Comparison of ENCODE assay signal across 3 cellular contexts in the genomic region with DNA sequence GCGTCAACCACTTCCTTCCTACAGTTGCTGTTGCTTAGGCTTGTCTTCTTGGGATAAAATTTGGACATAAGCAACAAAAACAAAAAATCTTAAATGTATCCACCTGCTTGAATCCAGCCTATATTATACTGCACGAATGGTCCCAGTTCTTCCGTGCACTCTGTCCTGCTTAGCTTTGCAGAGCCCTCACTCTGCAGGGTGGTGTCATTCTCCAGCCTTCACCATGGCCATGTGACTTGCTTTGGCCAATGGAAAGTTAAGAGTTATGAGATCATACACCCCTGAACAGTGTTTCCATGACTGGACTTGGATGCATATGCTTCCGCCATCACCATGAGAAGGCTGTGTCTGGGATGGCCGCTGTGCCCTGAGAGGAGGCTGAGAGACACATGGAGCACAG.
A peak's percentile ranks its signal among the peaks of the same experiment; 100 is the strongest.
TF ChIP-seq lines count a peak whose summit lies in the region.

No MANE protein-coding gene starts in this region.

TF ChIP-seq in GM23338, 12 proteins besides CTCF, POLR2A, EP300 and RAD21 (continues in another document):
- TF ChIP-seq, protein P1, sequence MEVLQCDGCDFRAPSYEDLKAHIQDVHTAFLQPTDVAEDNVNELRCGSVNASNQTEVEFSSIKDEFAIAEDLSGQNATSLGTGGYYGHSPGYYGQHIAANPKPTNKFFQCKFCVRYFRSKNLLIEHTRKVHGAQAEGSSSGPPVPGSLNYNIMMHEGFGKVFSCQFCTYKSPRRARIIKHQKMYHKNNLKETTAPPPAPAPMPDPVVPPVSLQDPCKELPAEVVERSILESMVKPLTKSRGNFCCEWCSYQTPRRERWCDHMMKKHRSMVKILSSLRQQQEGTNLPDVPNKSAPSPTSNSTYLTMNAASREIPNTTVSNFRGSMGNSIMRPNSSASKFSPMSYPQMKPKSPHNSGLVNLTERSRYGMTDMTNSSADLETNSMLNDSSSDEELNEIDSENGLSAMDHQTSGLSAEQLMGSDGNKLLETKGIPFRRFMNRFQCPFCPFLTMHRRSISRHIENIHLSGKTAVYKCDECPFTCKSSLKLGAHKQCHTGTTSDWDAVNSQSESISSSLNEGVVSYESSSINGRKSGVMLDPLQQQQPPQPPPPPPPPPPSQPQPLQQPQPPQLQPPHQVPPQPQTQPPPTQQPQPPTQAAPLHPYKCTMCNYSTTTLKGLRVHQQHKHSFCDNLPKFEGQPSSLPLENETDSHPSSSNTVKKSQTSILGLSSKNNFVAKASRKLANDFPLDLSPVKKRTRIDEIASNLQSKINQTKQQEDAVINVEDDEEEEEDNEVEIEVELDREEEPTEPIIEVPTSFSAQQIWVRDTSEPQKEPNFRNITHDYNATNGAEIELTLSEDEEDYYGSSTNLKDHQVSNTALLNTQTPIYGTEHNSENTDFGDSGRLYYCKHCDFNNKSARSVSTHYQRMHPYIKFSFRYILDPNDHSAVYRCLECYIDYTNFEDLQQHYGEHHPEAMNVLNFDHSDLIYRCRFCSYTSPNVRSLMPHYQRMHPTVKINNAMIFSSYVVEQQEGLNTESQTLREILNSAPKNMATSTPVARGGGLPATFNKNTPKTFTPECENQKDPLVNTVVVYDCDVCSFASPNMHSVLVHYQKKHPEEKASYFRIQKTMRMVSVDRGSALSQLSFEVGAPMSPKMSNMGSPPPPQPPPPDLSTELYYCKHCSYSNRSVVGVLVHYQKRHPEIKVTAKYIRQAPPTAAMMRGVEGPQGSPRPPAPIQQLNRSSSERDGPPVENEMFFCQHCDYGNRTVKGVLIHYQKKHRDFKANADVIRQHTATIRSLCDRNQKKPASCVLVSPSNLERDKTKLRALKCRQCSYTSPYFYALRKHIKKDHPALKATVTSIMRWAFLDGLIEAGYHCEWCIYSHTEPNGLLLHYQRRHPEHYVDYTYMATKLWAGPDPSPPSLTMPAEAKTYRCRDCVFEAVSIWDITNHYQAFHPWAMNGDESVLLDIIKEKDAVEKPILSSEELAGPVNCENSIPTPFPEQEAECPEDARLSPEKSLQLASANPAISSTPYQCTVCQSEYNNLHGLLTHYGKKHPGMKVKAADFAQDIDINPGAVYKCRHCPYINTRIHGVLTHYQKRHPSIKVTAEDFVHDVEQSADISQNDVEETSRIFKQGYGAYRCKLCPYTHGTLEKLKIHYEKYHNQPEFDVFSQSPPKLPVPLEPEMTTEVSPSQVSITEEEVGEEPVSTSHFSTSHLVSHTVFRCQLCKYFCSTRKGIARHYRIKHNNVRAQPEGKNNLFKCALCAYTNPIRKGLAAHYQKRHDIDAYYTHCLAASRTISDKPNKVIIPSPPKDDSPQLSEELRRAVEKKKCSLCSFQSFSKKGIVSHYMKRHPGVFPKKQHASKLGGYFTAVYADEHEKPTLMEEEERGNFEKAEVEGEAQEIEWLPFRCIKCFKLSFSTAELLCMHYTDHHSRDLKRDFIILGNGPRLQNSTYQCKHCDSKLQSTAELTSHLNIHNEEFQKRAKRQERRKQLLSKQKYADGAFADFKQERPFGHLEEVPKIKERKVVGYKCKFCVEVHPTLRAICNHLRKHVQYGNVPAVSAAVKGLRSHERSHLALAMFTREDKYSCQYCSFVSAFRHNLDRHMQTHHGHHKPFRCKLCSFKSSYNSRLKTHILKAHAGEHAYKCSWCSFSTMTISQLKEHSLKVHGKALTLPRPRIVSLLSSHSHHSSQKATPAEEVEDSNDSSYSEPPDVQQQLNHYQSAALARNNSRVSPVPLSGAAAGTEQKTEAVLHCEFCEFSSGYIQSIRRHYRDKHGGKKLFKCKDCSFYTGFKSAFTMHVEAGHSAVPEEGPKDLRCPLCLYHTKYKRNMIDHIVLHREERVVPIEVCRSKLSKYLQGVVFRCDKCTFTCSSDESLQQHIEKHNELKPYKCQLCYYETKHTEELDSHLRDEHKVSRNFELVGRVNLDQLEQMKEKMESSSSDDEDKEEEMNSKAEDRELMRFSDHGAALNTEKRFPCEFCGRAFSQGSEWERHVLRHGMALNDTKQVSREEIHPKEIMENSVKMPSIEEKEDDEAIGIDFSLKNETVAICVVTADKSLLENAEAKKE (CRISPR knock-in tag; IDR thresholded peaks at IDR 0.05): no peak
- TF ChIP-seq POLR2AphosphoS5 (IDR thresholded peaks at IDR 0.05; ENCODE audit: low read depth) (no peak), STAT1 (IDR thresholded peaks at IDR 0.05; ENCODE audit: unreplicated experiment) (no peak), EZH2 (IDR thresholded peaks at IDR 0.05; ENCODE audit: low read depth, unreplicated experiment) (no peak), EZH2phosphoT487 (IDR thresholded peaks at IDR 0.05; ENCODE audit: unreplicated experiment) (no peak), ZNF331 (CRISPR knock-in tag; IDR thresholded peaks at IDR 0.05; ENCODE audit: low read depth) (no peak)

TF ChIP-seq in K562, 482 proteins besides CTCF, POLR2A, EP300 and RAD21:
- TF ChIP-seq, protein P2, sequence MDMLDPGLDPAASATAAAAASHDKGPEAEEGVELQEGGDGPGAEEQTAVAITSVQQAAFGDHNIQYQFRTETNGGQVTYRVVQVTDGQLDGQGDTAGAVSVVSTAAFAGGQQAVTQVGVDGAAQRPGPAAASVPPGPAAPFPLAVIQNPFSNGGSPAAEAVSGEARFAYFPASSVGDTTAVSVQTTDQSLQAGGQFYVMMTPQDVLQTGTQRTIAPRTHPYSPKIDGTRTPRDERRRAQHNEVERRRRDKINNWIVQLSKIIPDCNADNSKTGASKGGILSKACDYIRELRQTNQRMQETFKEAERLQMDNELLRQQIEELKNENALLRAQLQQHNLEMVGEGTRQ (CRISPR knock-in tag; IDR thresholded peaks at IDR 0.05): peak; percentile 56
- no peak for TF ChIP-seq BRD4 (IDR thresholded peaks at IDR 0.05)
- TF ChIP-seq, protein P3, sequence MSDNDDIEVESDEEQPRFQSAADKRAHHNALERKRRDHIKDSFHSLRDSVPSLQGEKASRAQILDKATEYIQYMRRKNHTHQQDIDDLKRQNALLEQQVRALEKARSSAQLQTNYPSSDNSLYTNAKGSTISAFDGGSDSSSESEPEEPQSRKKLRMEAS (CRISPR knock-in tag; IDR thresholded peaks at IDR 0.05): no peak
- TF ChIP-seq, protein P4, sequence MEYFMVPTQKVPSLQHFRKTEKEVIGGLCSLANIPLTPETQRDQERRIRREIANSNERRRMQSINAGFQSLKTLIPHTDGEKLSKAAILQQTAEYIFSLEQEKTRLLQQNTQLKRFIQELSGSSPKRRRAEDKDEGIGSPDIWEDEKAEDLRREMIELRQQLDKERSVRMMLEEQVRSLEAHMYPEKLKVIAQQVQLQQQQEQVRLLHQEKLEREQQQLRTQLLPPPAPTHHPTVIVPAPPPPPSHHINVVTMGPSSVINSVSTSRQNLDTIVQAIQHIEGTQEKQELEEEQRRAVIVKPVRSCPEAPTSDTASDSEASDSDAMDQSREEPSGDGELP (CRISPR knock-in tag; IDR thresholded peaks at IDR 0.05; ENCODE audit: borderline replicate concordance): no peak
- TF ChIP-seq, protein P5, sequence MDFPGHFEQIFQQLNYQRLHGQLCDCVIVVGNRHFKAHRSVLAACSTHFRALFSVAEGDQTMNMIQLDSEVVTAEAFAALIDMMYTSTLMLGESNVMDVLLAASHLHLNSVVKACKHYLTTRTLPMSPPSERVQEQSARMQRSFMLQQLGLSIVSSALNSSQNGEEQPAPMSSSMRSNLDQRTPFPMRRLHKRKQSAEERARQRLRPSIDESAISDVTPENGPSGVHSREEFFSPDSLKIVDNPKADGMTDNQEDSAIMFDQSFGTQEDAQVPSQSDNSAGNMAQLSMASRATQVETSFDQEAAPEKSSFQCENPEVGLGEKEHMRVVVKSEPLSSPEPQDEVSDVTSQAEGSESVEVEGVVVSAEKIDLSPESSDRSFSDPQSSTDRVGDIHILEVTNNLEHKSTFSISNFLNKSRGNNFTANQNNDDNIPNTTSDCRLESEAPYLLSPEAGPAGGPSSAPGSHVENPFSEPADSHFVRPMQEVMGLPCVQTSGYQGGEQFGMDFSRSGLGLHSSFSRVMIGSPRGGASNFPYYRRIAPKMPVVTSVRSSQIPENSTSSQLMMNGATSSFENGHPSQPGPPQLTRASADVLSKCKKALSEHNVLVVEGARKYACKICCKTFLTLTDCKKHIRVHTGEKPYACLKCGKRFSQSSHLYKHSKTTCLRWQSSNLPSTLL (IDR thresholded peaks at IDR 0.05): no peak

TF ChIP-seq in SK-N-SH treated with all-trans-retinoic acid at 6 μM for 48 hours, 23 proteins besides CTCF, POLR2A, EP300 and RAD21:
- TF ChIP-seq, protein P6, sequence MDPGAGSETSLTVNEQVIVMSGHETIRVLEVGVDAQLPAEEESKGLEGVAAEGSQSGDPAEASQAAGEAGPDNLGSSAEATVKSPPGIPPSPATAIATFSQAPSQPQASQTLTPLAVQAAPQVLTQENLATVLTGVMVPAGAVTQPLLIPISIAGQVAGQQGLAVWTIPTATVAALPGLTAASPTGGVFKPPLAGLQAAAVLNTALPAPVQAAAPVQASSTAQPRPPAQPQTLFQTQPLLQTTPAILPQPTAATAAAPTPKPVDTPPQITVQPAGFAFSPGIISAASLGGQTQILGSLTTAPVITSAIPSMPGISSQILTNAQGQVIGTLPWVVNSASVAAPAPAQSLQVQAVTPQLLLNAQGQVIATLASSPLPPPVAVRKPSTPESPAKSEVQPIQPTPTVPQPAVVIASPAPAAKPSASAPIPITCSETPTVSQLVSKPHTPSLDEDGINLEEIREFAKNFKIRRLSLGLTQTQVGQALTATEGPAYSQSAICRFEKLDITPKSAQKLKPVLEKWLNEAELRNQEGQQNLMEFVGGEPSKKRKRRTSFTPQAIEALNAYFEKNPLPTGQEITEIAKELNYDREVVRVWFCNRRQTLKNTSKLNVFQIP (CRISPR knock-in tag; IDR thresholded peaks at IDR 0.05; ENCODE audit: borderline replicate concordance, low read depth): no peak
- TF ChIP-seq ISL1 (CRISPR knock-in tag; IDR thresholded peaks at IDR 0.05): no peak
- TF ChIP-seq, protein P7, sequence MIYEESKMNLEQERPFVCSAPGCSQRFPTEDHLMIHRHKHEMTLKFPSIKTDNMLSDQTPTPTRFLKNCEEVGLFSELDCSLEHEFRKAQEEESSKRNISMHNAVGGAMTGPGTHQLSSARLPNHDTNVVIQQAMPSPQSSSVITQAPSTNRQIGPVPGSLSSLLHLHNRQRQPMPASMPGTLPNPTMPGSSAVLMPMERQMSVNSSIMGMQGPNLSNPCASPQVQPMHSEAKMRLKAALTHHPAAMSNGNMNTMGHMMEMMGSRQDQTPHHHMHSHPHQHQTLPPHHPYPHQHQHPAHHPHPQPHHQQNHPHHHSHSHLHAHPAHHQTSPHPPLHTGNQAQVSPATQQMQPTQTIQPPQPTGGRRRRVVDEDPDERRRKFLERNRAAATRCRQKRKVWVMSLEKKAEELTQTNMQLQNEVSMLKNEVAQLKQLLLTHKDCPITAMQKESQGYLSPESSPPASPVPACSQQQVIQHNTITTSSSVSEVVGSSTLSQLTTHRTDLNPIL (CRISPR knock-in tag; IDR thresholded peaks at IDR 0.05; ENCODE audit: low read depth): no peak
- TF ChIP-seq CSDC2 (CRISPR knock-in tag; IDR thresholded peaks at IDR 0.05): no peak
- TF ChIP-seq ZNF565 (CRISPR knock-in tag; conservative IDR thresholded peaks at IDR 0.05; ENCODE audit: low read depth): no peak
- no peak for TF ChIP-seq ESRRG (CRISPR knock-in tag; IDR thresholded peaks at IDR 0.05)
- no peak for TF ChIP-seq TCF4 (CRISPR knock-in tag; IDR thresholded peaks at IDR 0.05; ENCODE audit: borderline replicate concordance)
- no peak for TF ChIP-seq SNAI2 (CRISPR knock-in tag; IDR thresholded peaks at IDR 0.05)
- TF ChIP-seq, protein P8, sequence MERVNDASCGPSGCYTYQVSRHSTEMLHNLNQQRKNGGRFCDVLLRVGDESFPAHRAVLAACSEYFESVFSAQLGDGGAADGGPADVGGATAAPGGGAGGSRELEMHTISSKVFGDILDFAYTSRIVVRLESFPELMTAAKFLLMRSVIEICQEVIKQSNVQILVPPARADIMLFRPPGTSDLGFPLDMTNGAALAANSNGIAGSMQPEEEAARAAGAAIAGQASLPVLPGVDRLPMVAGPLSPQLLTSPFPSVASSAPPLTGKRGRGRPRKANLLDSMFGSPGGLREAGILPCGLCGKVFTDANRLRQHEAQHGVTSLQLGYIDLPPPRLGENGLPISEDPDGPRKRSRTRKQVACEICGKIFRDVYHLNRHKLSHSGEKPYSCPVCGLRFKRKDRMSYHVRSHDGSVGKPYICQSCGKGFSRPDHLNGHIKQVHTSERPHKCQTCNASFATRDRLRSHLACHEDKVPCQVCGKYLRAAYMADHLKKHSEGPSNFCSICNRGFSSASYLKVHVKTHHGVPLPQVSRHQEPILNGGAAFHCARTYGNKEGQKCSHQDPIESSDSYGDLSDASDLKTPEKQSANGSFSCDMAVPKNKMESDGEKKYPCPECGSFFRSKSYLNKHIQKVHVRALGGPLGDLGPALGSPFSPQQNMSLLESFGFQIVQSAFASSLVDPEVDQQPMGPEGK (CRISPR knock-in tag; IDR thresholded peaks at IDR 0.05; ENCODE audit: borderline replicate concordance): no peak
